In genomic region chr2:60882971-60883753, GRCh38 we compare ENCODE assay signal across 8 cellular contexts. TPM values are rescaled to one million over a fixed set of nuclear protein-coding genes. Genes with fewer than 3 reads are reported as not detected.
DNase-seq lines count a peak whose midpoint lies in the region; ATAC-seq and TF ChIP-seq lines count a peak whose summit lies in the region.

No MANE protein-coding gene starts in this region.

- peak overlapping the region; percentile 86 for H3K27ac ChIP-seq in epithelial cell of prostate
- H3K27ac ChIP-seq in osteoblast (ENCODE audit: low read depth, low read length): peak overlapping the region; percentile 97

- H3K4me3 ChIP-seq in AG04449 (ENCODE audit: low read depth, low read length) (peak overlapping the region; percentile 84), osteoblast (ENCODE audit: insufficient read depth, low read length) (peak overlapping the region; percentile 96)

- TF ChIP-seq CTCF in AG04449 (IDR thresholded peaks at IDR 0.05; ENCODE audit: insufficient read depth, low read length, missing control alignments): no peak
- TF ChIP-seq CTCF in osteoblast (IDR thresholded peaks at IDR 0.05; ENCODE audit: extremely low read depth, low read depth, low read length): no peak

- H3K4me1 Mint-ChIP-seq in T-helper 17 cell: peaks cover 32% of the 10 kb centered on the region

- H3K27me3 Mint-ChIP-seq in T-helper 17 cell: no peaks in the 10 kb centered on the region

- H3K36me3 Mint-ChIP-seq in T-helper 17 cell (ENCODE audit: low read depth): no peaks in the 10 kb centered on the region

- peak overlapping the region; percentile 23 for H2AFZ ChIP-seq in osteoblast (ENCODE audit: low read length)

- no peaks in the 10 kb centered on the region for H3K27me3 ChIP-seq in osteoblast (ENCODE audit: insufficient read depth, low read length)

- DNase-seq in AG04449 (ENCODE audit: low read depth, low spot score) (no peak), T-helper 17 cell (peak in 1 of 3 donors; percentile 11), epithelial cell of prostate (ENCODE audit: low read depth, low spot score) (no peak), osteoblast (ENCODE audit: insufficient read length, low spot score, missing footprints) (no peak), mucosa of gallbladder (ENCODE audit: low spot score) (no peak), GOT3 (lab: John Stamatoyannopoulos, UW) (no peak)

- CTCF ChIA-PET in AG04449 (lab: Yijun Ruan, JAX): interaction anchor here (1.4 to 1.7 kb wide), 2 partner anchors 116 to 133 kb away, joined by 3 to 8 read pairs; no protein-coding TSS in a partner anchor

- peak overlapping the region; percentile 95 for H3K4me2 ChIP-seq in osteoblast (ENCODE audit: insufficient read depth, low read length)

- peaks cover 44% of the 10 kb centered on the region for H3K79me2 ChIP-seq in osteoblast (ENCODE audit: insufficient read depth, low read length)

- H3K9me3 ChIP-seq in T-helper 17 cell (ENCODE audit: control insufficient read depth, low read length, poor library complexity, severe bottlenecking): no peaks in the 10 kb centered on the region
- no peaks in the 10 kb centered on the region for H3K9me3 ChIP-seq in osteoblast (ENCODE audit: low read depth, low read length)

- H3K4me1 ChIP-seq in osteoblast (ENCODE audit: insufficient read depth, low read length): peaks cover 17% of the 10 kb centered on the region

- peaks cover 6% of the 10 kb centered on the region for H4K20me1 ChIP-seq in osteoblast (ENCODE audit: insufficient read depth, low read length)

- peak overlapping the region; percentile 99 for H3K4me3 Mint-ChIP-seq in T-helper 17 cell

- H3K27ac Mint-ChIP-seq in T-helper 17 cell: peak overlapping the region; percentile 98

- H3K36me3 ChIP-seq in osteoblast (ENCODE audit: insufficient read depth, low read length): no peaks in the 10 kb centered on the region

- POLR2A ChIA-PET in AG04449 (lab: Yijun Ruan, JAX): no interaction called here

- ATAC-seq in GM18498 (IDR thresholded peaks at IDR 0.05; ENCODE audit: unreplicated experiment) (peak; percentile 30), HG03442 (IDR thresholded peaks at IDR 0.05; ENCODE audit: unreplicated experiment) (peak; percentile 26), T-helper 17 cell (no peak)

RNA-seq across cellular contexts. Expression of gene REL, which starts 1.8 kb away (rescaled TPM):
- total RNA-seq in T-helper 17 cell: 10 to 100 TPM; 90.9 to 96.2 TPM
- 6.2 and 6.8 TPM in 2 replicates for total RNA-seq in osteoblast
- total RNA-seq in mucosa of gallbladder: 14.0 TPM
